Comparison of ENCODE assay signal across 2 cellular contexts in the genomic region with DNA sequence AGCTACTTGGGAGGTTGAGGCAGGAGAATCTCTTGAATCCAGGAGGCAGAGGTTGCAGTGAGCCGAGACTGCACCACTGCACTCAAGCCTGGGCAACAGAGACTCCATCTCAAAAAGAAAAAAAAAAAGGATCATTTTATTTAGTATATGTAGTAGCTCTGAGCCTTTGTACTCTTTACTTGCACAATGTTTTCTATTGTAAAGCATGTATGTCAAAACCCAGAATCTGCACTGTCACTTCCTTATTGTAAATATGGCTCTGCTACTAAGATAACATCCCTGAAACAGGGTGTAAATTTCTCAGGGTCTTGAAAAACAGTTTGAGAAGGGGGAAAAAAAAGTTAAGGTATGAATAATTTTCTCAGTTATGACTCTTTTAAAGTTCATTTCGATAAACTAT.
A peak's percentile ranks its signal among the peaks of the same experiment; 100 is the strongest.
TF ChIP-seq lines count a peak whose summit lies in the region.

No MANE protein-coding gene starts in this region.

TF ChIP-seq in HepG2, 621 proteins besides CTCF, POLR2A, EP300 and RAD21 (continues in another document):
- TF ChIP-seq, protein P1, sequence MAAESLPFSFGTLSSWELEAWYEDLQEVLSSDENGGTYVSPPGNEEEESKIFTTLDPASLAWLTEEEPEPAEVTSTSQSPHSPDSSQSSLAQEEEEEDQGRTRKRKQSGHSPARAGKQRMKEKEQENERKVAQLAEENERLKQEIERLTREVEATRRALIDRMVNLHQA (CRISPR knock-in tag; IDR thresholded peaks at IDR 0.05): no peak
- TF ChIP-seq XRCC5 (optimal IDR thresholded peaks at IDR 0.05; ENCODE audit: low read length) (no peak), ZNF317 (CRISPR knock-in tag; IDR thresholded peaks at IDR 0.05) (no peak), ZNF468 (CRISPR knock-in tag; IDR thresholded peaks at IDR 0.05) (no peak), POGZ (CRISPR knock-in tag; IDR thresholded peaks at IDR 0.05) (peak; percentile 67), SATB2 (CRISPR knock-in tag; IDR thresholded peaks at IDR 0.05) (no peak), SIN3B (IDR thresholded peaks at IDR 0.05; ENCODE audit: low read length) (no peak), NR3C1 (CRISPR knock-in tag; IDR thresholded peaks at IDR 0.05) (no peak), AKAP8 (CRISPR knock-in tag; IDR thresholded peaks at IDR 0.05) (no peak), ZBTB33 (CRISPR knock-in tag; IDR thresholded peaks at IDR 0.05) (no peak), ZNF607 (CRISPR knock-in tag; IDR thresholded peaks at IDR 0.05; ENCODE audit: borderline replicate concordance) (no peak), MZF1 (CRISPR knock-in tag; IDR thresholded peaks at IDR 0.05; ENCODE audit: borderline replicate concordance) (no peak), ETV5 (CRISPR knock-in tag; IDR thresholded peaks at IDR 0.05; ENCODE audit: borderline replicate concordance) (no peak), THYN1 (CRISPR knock-in tag; IDR thresholded peaks at IDR 0.05; ENCODE audit: borderline replicate concordance, low read depth) (no peak), ZNF362 (CRISPR knock-in tag; IDR thresholded peaks at IDR 0.05; ENCODE audit: borderline replicate concordance) (peak; percentile 76; the same call in 1 of the 2 replicates), NFATC3 (CRISPR knock-in tag; IDR thresholded peaks at IDR 0.05) (no peak), ZNF660 (CRISPR knock-in tag; IDR thresholded peaks at IDR 0.05; ENCODE audit: borderline replicate concordance, low read depth) (no peak)
- TF ChIP-seq, protein P2, sequence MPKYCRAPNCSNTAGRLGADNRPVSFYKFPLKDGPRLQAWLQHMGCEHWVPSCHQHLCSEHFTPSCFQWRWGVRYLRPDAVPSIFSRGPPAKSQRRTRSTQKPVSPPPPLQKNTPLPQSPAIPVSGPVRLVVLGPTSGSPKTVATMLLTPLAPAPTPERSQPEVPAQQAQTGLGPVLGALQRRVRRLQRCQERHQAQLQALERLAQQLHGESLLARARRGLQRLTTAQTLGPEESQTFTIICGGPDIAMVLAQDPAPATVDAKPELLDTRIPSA (CRISPR knock-in tag; IDR thresholded peaks at IDR 0.05; ENCODE audit: borderline replicate concordance): no peak
- TF ChIP-seq, protein P3, sequence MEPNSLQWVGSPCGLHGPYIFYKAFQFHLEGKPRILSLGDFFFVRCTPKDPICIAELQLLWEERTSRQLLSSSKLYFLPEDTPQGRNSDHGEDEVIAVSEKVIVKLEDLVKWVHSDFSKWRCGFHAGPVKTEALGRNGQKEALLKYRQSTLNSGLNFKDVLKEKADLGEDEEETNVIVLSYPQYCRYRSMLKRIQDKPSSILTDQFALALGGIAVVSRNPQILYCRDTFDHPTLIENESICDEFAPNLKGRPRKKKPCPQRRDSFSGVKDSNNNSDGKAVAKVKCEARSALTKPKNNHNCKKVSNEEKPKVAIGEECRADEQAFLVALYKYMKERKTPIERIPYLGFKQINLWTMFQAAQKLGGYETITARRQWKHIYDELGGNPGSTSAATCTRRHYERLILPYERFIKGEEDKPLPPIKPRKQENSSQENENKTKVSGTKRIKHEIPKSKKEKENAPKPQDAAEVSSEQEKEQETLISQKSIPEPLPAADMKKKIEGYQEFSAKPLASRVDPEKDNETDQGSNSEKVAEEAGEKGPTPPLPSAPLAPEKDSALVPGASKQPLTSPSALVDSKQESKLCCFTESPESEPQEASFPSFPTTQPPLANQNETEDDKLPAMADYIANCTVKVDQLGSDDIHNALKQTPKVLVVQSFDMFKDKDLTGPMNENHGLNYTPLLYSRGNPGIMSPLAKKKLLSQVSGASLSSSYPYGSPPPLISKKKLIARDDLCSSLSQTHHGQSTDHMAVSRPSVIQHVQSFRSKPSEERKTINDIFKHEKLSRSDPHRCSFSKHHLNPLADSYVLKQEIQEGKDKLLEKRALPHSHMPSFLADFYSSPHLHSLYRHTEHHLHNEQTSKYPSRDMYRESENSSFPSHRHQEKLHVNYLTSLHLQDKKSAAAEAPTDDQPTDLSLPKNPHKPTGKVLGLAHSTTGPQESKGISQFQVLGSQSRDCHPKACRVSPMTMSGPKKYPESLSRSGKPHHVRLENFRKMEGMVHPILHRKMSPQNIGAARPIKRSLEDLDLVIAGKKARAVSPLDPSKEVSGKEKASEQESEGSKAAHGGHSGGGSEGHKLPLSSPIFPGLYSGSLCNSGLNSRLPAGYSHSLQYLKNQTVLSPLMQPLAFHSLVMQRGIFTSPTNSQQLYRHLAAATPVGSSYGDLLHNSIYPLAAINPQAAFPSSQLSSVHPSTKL (CRISPR knock-in tag; IDR thresholded peaks at IDR 0.05): peak; percentile 78

TF ChIP-seq in WTC11, 78 proteins besides CTCF, POLR2A, EP300 and RAD21 (continued from another document):
- no peak for TF ChIP-seq ZSCAN18 (CRISPR knock-in tag; IDR thresholded peaks at IDR 0.05)
- no peak for TF ChIP-seq ZNF425 (CRISPR knock-in tag; conservative IDR thresholded peaks at IDR 0.05)
- TF ChIP-seq, protein P4, sequence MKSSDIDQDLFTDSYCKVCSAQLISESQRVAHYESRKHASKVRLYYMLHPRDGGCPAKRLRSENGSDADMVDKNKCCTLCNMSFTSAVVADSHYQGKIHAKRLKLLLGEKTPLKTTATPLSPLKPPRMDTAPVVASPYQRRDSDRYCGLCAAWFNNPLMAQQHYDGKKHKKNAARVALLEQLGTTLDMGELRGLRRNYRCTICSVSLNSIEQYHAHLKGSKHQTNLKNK (CRISPR knock-in tag; IDR thresholded peaks at IDR 0.05): no peak
- TF ChIP-seq, protein P5, sequence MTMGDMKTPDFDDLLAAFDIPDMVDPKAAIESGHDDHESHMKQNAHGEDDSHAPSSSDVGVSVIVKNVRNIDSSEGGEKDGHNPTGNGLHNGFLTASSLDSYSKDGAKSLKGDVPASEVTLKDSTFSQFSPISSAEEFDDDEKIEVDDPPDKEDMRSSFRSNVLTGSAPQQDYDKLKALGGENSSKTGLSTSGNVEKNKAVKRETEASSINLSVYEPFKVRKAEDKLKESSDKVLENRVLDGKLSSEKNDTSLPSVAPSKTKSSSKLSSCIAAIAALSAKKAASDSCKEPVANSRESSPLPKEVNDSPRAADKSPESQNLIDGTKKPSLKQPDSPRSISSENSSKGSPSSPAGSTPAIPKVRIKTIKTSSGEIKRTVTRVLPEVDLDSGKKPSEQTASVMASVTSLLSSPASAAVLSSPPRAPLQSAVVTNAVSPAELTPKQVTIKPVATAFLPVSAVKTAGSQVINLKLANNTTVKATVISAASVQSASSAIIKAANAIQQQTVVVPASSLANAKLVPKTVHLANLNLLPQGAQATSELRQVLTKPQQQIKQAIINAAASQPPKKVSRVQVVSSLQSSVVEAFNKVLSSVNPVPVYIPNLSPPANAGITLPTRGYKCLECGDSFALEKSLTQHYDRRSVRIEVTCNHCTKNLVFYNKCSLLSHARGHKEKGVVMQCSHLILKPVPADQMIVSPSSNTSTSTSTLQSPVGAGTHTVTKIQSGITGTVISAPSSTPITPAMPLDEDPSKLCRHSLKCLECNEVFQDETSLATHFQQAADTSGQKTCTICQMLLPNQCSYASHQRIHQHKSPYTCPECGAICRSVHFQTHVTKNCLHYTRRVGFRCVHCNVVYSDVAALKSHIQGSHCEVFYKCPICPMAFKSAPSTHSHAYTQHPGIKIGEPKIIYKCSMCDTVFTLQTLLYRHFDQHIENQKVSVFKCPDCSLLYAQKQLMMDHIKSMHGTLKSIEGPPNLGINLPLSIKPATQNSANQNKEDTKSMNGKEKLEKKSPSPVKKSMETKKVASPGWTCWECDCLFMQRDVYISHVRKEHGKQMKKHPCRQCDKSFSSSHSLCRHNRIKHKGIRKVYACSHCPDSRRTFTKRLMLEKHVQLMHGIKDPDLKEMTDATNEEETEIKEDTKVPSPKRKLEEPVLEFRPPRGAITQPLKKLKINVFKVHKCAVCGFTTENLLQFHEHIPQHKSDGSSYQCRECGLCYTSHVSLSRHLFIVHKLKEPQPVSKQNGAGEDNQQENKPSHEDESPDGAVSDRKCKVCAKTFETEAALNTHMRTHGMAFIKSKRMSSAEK (CRISPR knock-in tag; IDR thresholded peaks at IDR 0.05; ENCODE audit: borderline replicate concordance): no peak
- TF ChIP-seq ZNF121 (CRISPR knock-in tag; IDR thresholded peaks at IDR 0.05): no peak
- no peak for TF ChIP-seq MLX (CRISPR knock-in tag; IDR thresholded peaks at IDR 0.05)
- TF ChIP-seq USF1 (CRISPR knock-in tag; IDR thresholded peaks at IDR 0.05): no peak
- no peak for TF ChIP-seq NFATC4 (CRISPR knock-in tag; IDR thresholded peaks at IDR 0.05)
- no peak for TF ChIP-seq ZNF219 (CRISPR knock-in tag; IDR thresholded peaks at IDR 0.05; ENCODE audit: borderline replicate concordance)
- TF ChIP-seq NFE2L1 (CRISPR knock-in tag; IDR thresholded peaks at IDR 0.05): no peak
- no peak for TF ChIP-seq ZNF396 (CRISPR knock-in tag; IDR thresholded peaks at IDR 0.05; ENCODE audit: borderline replicate concordance)
- TF ChIP-seq FOXP4 (CRISPR knock-in tag; IDR thresholded peaks at IDR 0.05): no peak
- TF ChIP-seq, protein P6, sequence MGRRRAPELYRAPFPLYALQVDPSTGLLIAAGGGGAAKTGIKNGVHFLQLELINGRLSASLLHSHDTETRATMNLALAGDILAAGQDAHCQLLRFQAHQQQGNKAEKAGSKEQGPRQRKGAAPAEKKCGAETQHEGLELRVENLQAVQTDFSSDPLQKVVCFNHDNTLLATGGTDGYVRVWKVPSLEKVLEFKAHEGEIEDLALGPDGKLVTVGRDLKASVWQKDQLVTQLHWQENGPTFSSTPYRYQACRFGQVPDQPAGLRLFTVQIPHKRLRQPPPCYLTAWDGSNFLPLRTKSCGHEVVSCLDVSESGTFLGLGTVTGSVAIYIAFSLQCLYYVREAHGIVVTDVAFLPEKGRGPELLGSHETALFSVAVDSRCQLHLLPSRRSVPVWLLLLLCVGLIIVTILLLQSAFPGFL (CRISPR knock-in tag; IDR thresholded peaks at IDR 0.05; ENCODE audit: borderline replicate concordance): no peak
- no peak for TF ChIP-seq E2F5 (CRISPR knock-in tag; IDR thresholded peaks at IDR 0.05)
- TF ChIP-seq, protein P7, sequence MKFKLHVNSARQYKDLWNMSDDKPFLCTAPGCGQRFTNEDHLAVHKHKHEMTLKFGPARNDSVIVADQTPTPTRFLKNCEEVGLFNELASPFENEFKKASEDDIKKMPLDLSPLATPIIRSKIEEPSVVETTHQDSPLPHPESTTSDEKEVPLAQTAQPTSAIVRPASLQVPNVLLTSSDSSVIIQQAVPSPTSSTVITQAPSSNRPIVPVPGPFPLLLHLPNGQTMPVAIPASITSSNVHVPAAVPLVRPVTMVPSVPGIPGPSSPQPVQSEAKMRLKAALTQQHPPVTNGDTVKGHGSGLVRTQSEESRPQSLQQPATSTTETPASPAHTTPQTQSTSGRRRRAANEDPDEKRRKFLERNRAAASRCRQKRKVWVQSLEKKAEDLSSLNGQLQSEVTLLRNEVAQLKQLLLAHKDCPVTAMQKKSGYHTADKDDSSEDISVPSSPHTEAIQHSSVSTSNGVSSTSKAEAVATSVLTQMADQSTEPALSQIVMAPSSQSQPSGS (CRISPR knock-in tag; IDR thresholded peaks at IDR 0.05; ENCODE audit: borderline replicate concordance, low read depth): no peak
